Comparison of ENCODE assay signal across 1 cellular context in the genomic region with DNA sequence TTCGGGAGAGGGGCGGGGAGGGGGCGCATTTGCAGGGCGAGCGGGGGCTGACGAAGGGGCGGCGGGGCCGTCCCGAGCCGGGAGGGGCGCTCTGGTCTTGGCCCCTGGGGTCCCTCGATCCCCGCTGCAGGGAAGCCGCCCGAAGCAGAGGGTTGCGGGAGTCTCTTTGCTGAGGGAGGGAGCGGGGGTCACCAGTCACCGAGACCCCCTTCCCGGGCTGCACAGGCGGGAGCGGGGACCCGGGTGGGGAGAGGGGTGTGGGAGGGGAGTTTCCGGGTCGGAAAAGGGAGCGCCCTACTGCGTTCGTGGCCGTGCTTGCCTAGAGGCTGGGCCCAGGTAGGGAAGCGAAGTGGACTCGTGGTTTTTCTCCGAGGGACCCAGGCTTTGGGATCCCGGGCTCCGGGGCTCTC.
TF ChIP-seq lines count a peak whose summit lies in the region.

No MANE protein-coding gene starts in this region.

TF ChIP-seq in H1, 55 proteins besides CTCF, POLR2A, EP300 and RAD21:
- TF ChIP-seq KDM4A (IDR thresholded peaks at IDR 0.05; ENCODE audit: low read depth, low read length, severe bottlenecking) = peak; percentile 78
- TF ChIP-seq ASH2L (IDR thresholded peaks at IDR 0.05; ENCODE audit: low read length) = peak; percentile 24
- no peak for TF ChIP-seq RXRA (IDR thresholded peaks at IDR 0.05; ENCODE audit: insufficient read depth, low read depth, low read length)
- TF ChIP-seq RBBP5 (IDR thresholded peaks at IDR 0.05; ENCODE audit: borderline replicate concordance, low read depth, low read length) = 0 out of 2 replicates have a peak, but pooled peaks have one; percentile 48
- no peak for TF ChIP-seq SP2 (IDR thresholded peaks at IDR 0.05; ENCODE audit: low read length)
- TF ChIP-seq SAP30 (IDR thresholded peaks at IDR 0.05; ENCODE audit: insufficient read depth, insufficient replicate concordance, low read length) = no peak
- TF ChIP-seq PHF8 (conservative IDR thresholded peaks at IDR 0.05; ENCODE audit: low read depth, low read length) = peak; percentile 48; the same call in 1 of the 2 replicates
- 0 out of 2 replicates have a peak, but pooled peaks have one; percentile 28 for TF ChIP-seq SUZ12 (IDR thresholded peaks at IDR 0.05; ENCODE audit: low read length)
